10 cellular contexts compared by ENCODE assay signal in genomic region chr2:230650585-230651137, GRCh38.
DNase-seq lines count a peak whose midpoint lies in the region; ATAC-seq, FAIRE-seq and TF ChIP-seq lines count a peak whose summit lies in the region.
"Had no signal": no experiment of that assay in that cellular context is flagged by ENCODE, and none has a peak within 500 bp of the region (broad histone marks: within the 10 kb centered on the region; RNA-seq: fewer than 3 reads in every experiment).

No MANE protein-coding gene starts in this region.

- no peak overlapping the region for H3K4me3 Mint-ChIP-seq in astrocyte (ENCODE audit: unreplicated experiment)
- no peak overlapping the region for H3K4me3 Mint-ChIP-seq in WTC11

- no peaks in the 10 kb centered on the region for H3K9me3 Mint-ChIP-seq in astrocyte (ENCODE audit: unreplicated experiment)
- H3K9me3 Mint-ChIP-seq in WTC11: peaks cover 10% of the 10 kb centered on the region

- no peaks in the 10 kb centered on the region for H3K79me2 ChIP-seq in astrocyte (ENCODE audit: insufficient read depth, low read length)

- H3K27ac ChIP-seq in astrocyte (ENCODE audit: low read depth, low read length) (no peak overlapping the region), suprapubic skin (no peak overlapping the region)
- H3K27ac ChIP-seq: SJSA1 had no signal

- no peaks in the 10 kb centered on the region for H3K27me3 ChIP-seq in astrocyte (ENCODE audit: insufficient read depth, low read length)
- H3K27me3 ChIP-seq in suprapubic skin: no peaks in the 10 kb centered on the region
- H3K27me3 ChIP-seq: SJSA1 had no signal

- CTCF ChIA-PET in WTC11 (lab: Charles Lee): no interaction called here

- peak overlapping the region; percentile 51 for H2AFZ ChIP-seq in astrocyte (ENCODE audit: low read depth, low read length)

- FAIRE-seq in astrocyte (lab: Jason Lieb, UNC): no peak

- H3K9me3 ChIP-seq in astrocyte (ENCODE audit: insufficient read depth, low read depth, low read length) (no peaks in the 10 kb centered on the region), suprapubic skin (no peaks in the 10 kb centered on the region)
- H3K9me3 ChIP-seq: SJSA1 had no signal

- H3K4me2 ChIP-seq in astrocyte (ENCODE audit: low read length): peak overlapping the region; percentile 23

- no peaks in the 10 kb centered on the region for H4K20me1 ChIP-seq in astrocyte (ENCODE audit: insufficient read depth, low read length)

- no peak overlapping the region for H3K27ac Mint-ChIP-seq in astrocyte (ENCODE audit: unreplicated experiment)
- no peak overlapping the region for H3K27ac Mint-ChIP-seq in WTC11

- H3K27me3 Mint-ChIP-seq in astrocyte (ENCODE audit: low read depth, unreplicated experiment) (no peaks in the 10 kb centered on the region), WTC11 (ENCODE audit: low read depth) (no peaks in the 10 kb centered on the region)

- ATAC-seq in GM18907 (IDR thresholded peaks at IDR 0.05; ENCODE audit: unreplicated experiment): peak; percentile 87
- peak; percentile 87 for ATAC-seq in HG03354 (IDR thresholded peaks at IDR 0.05; ENCODE audit: poor library complexity, severe bottlenecking, unreplicated experiment)
- no peak for ATAC-seq in HG03280 (IDR thresholded peaks at IDR 0.05; ENCODE audit: unreplicated experiment)
- no peak for ATAC-seq in WTC11

- DNase-seq in ACHN (peak; percentile 32), astrocyte (ENCODE audit: low read depth) (no peak), suprapubic skin (ENCODE audit: low spot score in 2 of 2) (no peak), DMS114 treated with DMSO at 0.1 percent for 48 hours (lab: John Stamatoyannopoulos, UW; ENCODE audit: unreplicated experiment) (no peak), WTC11 (ENCODE audit: low spot score) (no peak)
- DNase-seq: C1 segment of cervical spinal cord had no signal

- peaks cover 2% of the 10 kb centered on the region for H3K4me1 ChIP-seq in astrocyte (ENCODE audit: insufficient read depth, low read length)
- H3K4me1 ChIP-seq in suprapubic skin: no peaks in the 10 kb centered on the region
- H3K4me1 ChIP-seq: SJSA1 had no signal

- WGBS in suprapubic skin: 69% methylated on average over 7 of the region's 7 CpGs

- POLR2A ChIA-PET in WTC11 (lab: Charles Lee): no interaction called here

- in situ Hi-C loops in ACHN (cut with HindIII; ENCODE audit: low pct_ligation_motif_present, low pct_unique_long_range_greater_than_20kb, low sequenced_read_pairs): no loop called here

- no peak for TF ChIP-seq EP300 in suprapubic skin (IDR thresholded peaks at IDR 0.05)

- H3K9ac ChIP-seq in astrocyte (ENCODE audit: low read length): no peak overlapping the region

- H3K4me3 ChIP-seq in astrocyte (ENCODE audit: insufficient read depth, low read depth, low read length) (no peak overlapping the region), suprapubic skin (no peak overlapping the region)
- H3K4me3 ChIP-seq: SJSA1 had no signal

- H3K36me3 ChIP-seq in astrocyte (ENCODE audit: insufficient read depth, low read length): no peaks in the 10 kb centered on the region
- H3K36me3 ChIP-seq in suprapubic skin: no peaks in the 10 kb centered on the region
- H3K36me3 ChIP-seq: SJSA1 had no signal

- H3K4me1 Mint-ChIP-seq in astrocyte (ENCODE audit: low read depth, unreplicated experiment): no peaks in the 10 kb centered on the region
- H3K4me1 Mint-ChIP-seq in WTC11: peaks cover 17% of the 10 kb centered on the region

- H3K36me3 Mint-ChIP-seq in astrocyte (ENCODE audit: low read depth, unreplicated experiment): no peaks in the 10 kb centered on the region
- H3K36me3 Mint-ChIP-seq in WTC11: no peaks in the 10 kb centered on the region

- TF ChIP-seq CTCF in astrocyte (IDR thresholded peaks at IDR 0.05; ENCODE audit: insufficient read depth, low read depth, low read length) (no peak), suprapubic skin (IDR thresholded peaks at IDR 0.05) (no peak), WTC11 (IDR thresholded peaks at IDR 0.05) (no peak)

- no peak for TF ChIP-seq POLR2A in suprapubic skin (IDR thresholded peaks at IDR 0.05)

TF ChIP-seq in WTC11, 78 proteins besides CTCF, POLR2A, EP300 and RAD21 (continues in another document):
- TF ChIP-seq ERG (CRISPR knock-in tag; IDR thresholded peaks at IDR 0.05) (no peak), FOXP1 (CRISPR knock-in tag; IDR thresholded peaks at IDR 0.05; ENCODE audit: borderline replicate concordance) (no peak), ZNF423 (CRISPR knock-in tag; IDR thresholded peaks at IDR 0.05) (no peak), NR3C1 (CRISPR knock-in tag; conservative IDR thresholded peaks at IDR 0.05; ENCODE audit: low read depth) (no peak), OVOL2 (CRISPR knock-in tag; IDR thresholded peaks at IDR 0.05; ENCODE audit: borderline replicate concordance) (no peak), KAT7 (CRISPR knock-in tag; IDR thresholded peaks at IDR 0.05; ENCODE audit: borderline replicate concordance) (no peak), CREM (CRISPR knock-in tag; IDR thresholded peaks at IDR 0.05) (no peak), NR1H2 (CRISPR knock-in tag; IDR thresholded peaks at IDR 0.05) (no peak), PRRX2 (CRISPR knock-in tag; IDR thresholded peaks at IDR 0.05) (no peak), ATF6 (CRISPR knock-in tag; IDR thresholded peaks at IDR 0.05) (no peak)
- TF ChIP-seq, protein P1, sequence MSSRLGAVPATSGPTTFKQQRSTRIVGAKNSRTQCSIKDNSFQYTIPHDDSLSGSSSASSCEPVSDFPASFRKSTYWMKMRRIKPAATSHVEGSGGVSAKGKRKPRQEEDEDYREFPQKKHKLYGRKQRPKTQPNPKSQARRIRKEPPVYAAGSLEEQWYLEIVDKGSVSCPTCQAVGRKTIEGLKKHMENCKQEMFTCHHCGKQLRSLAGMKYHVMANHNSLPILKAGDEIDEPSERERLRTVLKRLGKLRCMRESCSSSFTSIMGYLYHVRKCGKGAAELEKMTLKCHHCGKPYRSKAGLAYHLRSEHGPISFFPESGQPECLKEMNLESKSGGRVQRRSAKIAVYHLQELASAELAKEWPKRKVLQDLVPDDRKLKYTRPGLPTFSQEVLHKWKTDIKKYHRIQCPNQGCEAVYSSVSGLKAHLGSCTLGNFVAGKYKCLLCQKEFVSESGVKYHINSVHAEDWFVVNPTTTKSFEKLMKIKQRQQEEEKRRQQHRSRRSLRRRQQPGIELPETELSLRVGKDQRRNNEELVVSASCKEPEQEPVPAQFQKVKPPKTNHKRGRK (CRISPR knock-in tag; IDR thresholded peaks at IDR 0.05; ENCODE audit: borderline replicate concordance): no peak
- TF ChIP-seq, protein P2, sequence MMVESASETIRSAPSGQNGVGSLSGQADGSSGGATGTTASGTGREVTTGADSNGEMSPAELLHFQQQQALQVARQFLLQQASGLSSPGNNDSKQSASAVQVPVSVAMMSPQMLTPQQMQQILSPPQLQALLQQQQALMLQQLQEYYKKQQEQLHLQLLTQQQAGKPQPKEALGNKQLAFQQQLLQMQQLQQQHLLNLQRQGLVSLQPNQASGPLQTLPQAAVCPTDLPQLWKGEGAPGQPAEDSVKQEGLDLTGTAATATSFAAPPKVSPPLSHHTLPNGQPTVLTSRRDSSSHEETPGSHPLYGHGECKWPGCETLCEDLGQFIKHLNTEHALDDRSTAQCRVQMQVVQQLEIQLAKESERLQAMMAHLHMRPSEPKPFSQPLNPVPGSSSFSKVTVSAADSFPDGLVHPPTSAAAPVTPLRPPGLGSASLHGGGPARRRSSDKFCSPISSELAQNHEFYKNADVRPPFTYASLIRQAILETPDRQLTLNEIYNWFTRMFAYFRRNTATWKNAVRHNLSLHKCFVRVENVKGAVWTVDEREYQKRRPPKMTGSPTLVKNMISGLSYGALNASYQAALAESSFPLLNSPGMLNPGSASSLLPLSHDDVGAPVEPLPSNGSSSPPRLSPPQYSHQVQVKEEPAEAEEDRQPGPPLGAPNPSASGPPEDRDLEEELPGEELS (CRISPR knock-in tag; IDR thresholded peaks at IDR 0.05): no peak
- TF ChIP-seq, protein P3, sequence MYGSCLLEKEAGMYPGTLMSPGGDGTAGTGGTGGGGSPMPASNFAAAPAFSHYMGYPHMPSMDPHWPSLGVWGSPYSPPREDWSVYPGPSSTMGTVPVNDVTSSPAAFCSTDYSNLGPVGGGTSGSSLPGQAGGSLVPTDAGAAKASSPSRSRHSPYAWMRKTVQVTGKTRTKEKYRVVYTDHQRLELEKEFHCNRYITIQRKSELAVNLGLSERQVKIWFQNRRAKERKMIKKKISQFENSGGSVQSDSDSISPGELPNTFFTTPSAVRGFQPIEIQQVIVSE (CRISPR knock-in tag; IDR thresholded peaks at IDR 0.05; ENCODE audit: borderline replicate concordance): no peak

Comparison
In these comparisons a context has a peak if more than half of its experiments do, and no peak if none do; other contexts are left out.
1. ATAC-seq: peak in GM18907 (single experiment) and HG03354 (single experiment); none in HG03280 (single experiment) and WTC11 (single experiment).